ENCODE assay signal across 1 cellular context in genomic region chr3:149968216-149968615, GRCh38.
TF ChIP-seq lines count a peak whose summit lies in the region.

No MANE protein-coding gene starts in this region.

TF ChIP-seq in IMR-90, 13 proteins besides CTCF, POLR2A, EP300 and RAD21:
- no peak for TF ChIP-seq USF2 (IDR thresholded peaks at IDR 0.05; ENCODE audit: low read depth, low read length)
